1 cellular context compared by ENCODE assay signal in the genomic region with DNA sequence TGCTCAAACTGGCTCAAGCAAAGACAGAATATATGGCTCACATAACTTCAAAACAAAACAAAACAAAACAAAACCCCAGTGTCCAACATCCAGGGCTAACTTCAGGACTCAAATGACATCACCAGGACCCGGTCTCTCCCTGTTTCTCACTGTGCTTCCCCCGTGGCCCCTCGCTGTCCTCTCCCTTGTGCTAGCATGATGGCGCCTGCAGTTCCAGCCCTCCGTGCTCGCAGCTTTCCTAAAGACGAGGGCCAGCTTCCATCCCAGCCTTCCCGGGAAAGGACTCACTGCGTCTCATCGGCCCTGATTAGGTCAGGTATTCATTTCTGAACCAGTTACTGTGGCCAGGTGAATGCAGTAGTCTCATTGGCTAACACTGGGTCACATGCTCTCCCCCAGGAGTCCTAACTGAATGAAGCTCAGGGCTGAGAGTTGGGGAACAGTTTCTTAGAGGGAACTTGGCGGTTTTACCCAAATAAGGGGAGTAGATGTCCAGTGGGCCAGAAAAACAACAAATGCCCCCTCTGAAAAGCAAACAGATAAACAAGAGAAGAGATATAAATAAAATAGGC.
A peak's percentile ranks its signal among the peaks of the same experiment; 100 is the strongest.
TF ChIP-seq lines count a peak whose summit lies in the region.

No MANE protein-coding gene starts in this region.

TF ChIP-seq in WTC11, 78 proteins besides CTCF, POLR2A, EP300 and RAD21 (continued from another document):
- TF ChIP-seq, protein P1, sequence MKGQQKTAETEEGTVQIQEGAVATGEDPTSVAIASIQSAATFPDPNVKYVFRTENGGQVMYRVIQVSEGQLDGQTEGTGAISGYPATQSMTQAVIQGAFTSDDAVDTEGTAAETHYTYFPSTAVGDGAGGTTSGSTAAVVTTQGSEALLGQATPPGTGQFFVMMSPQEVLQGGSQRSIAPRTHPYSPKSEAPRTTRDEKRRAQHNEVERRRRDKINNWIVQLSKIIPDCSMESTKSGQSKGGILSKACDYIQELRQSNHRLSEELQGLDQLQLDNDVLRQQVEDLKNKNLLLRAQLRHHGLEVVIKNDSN (CRISPR knock-in tag; IDR thresholded peaks at IDR 0.05): peak; percentile 79
- TF ChIP-seq FOXJ3 (CRISPR knock-in tag; IDR thresholded peaks at IDR 0.05; ENCODE audit: borderline replicate concordance): no peak
- TF ChIP-seq PRRX2 (CRISPR knock-in tag; IDR thresholded peaks at IDR 0.05): no peak
- no peak for TF ChIP-seq MYBL2 (CRISPR knock-in tag; IDR thresholded peaks at IDR 0.05)
- TF ChIP-seq, protein P2, sequence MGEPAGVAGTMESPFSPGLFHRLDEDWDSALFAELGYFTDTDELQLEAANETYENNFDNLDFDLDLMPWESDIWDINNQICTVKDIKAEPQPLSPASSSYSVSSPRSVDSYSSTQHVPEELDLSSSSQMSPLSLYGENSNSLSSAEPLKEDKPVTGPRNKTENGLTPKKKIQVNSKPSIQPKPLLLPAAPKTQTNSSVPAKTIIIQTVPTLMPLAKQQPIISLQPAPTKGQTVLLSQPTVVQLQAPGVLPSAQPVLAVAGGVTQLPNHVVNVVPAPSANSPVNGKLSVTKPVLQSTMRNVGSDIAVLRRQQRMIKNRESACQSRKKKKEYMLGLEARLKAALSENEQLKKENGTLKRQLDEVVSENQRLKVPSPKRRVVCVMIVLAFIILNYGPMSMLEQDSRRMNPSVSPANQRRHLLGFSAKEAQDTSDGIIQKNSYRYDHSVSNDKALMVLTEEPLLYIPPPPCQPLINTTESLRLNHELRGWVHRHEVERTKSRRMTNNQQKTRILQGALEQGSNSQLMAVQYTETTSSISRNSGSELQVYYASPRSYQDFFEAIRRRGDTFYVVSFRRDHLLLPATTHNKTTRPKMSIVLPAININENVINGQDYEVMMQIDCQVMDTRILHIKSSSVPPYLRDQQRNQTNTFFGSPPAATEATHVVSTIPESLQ (CRISPR knock-in tag; IDR thresholded peaks at IDR 0.05): no peak
- TF ChIP-seq NFATC4 (CRISPR knock-in tag; IDR thresholded peaks at IDR 0.05): no peak
- TF ChIP-seq, protein P3, sequence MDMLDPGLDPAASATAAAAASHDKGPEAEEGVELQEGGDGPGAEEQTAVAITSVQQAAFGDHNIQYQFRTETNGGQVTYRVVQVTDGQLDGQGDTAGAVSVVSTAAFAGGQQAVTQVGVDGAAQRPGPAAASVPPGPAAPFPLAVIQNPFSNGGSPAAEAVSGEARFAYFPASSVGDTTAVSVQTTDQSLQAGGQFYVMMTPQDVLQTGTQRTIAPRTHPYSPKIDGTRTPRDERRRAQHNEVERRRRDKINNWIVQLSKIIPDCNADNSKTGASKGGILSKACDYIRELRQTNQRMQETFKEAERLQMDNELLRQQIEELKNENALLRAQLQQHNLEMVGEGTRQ (CRISPR knock-in tag; IDR thresholded peaks at IDR 0.05): peak; percentile 84
- TF ChIP-seq GRHL2 (CRISPR knock-in tag; IDR thresholded peaks at IDR 0.05; ENCODE audit: insufficient replicate concordance, severe bottlenecking): no peak
- TF ChIP-seq FOXP1 (CRISPR knock-in tag; IDR thresholded peaks at IDR 0.05; ENCODE audit: borderline replicate concordance): no peak
- TF ChIP-seq, protein P4, sequence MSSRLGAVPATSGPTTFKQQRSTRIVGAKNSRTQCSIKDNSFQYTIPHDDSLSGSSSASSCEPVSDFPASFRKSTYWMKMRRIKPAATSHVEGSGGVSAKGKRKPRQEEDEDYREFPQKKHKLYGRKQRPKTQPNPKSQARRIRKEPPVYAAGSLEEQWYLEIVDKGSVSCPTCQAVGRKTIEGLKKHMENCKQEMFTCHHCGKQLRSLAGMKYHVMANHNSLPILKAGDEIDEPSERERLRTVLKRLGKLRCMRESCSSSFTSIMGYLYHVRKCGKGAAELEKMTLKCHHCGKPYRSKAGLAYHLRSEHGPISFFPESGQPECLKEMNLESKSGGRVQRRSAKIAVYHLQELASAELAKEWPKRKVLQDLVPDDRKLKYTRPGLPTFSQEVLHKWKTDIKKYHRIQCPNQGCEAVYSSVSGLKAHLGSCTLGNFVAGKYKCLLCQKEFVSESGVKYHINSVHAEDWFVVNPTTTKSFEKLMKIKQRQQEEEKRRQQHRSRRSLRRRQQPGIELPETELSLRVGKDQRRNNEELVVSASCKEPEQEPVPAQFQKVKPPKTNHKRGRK (CRISPR knock-in tag; IDR thresholded peaks at IDR 0.05; ENCODE audit: borderline replicate concordance): no peak
